Comparison of ENCODE assay signal across 1 cellular context in genomic region chr16:68658974-68659360, GRCh38.
TF ChIP-seq lines count a peak whose summit lies in the region.

No MANE protein-coding gene starts in this region.

TF ChIP-seq in H1, 55 proteins besides CTCF, POLR2A, EP300 and RAD21:
- TF ChIP-seq JUN (IDR thresholded peaks at IDR 0.05; ENCODE audit: low read depth, low read length) (no peak), KDM1A (IDR thresholded peaks at IDR 0.05; ENCODE audit: borderline replicate concordance, low read length) (0 out of 2 replicates have a peak, but pooled peaks have one; percentile 31)
